In genomic region chr11:3231851-3232744, GRCh38 we compare ENCODE assay signal across 11 cellular contexts. TPM values are rescaled to one million over a fixed set of nuclear protein-coding genes. Genes with fewer than 3 reads are reported as not detected.
DNase-seq lines count a peak whose midpoint lies in the region; ATAC-seq and TF ChIP-seq lines count a peak whose summit lies in the region.
"Had no signal": no experiment of that assay in that cellular context is flagged by ENCODE, and none has a peak within 500 bp of the region (broad histone marks: within the 10 kb centered on the region; RNA-seq: fewer than 3 reads in every experiment).

A gene with protein sequence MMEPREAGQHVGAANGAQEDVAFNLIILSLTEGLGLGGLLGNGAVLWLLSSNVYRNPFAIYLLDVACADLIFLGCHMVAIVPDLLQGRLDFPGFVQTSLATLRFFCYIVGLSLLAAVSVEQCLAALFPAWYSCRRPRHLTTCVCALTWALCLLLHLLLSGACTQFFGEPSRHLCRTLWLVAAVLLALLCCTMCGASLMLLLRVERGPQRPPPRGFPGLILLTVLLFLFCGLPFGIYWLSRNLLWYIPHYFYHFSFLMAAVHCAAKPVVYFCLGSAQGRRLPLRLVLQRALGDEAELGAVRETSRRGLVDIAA (minus strand): TSS chr11:3232417. CDS start chr11:3228799, 3,618 bp downstream.

- H3K27me3 ChIP-seq in osteoblast (ENCODE audit: insufficient read depth, low read length) = peaks cover 38% of the 10 kb centered on the region

- no peak within 1 kb of the TSS for H3K4me3 ChIP-seq in osteoblast (ENCODE audit: insufficient read depth, low read length)

- H3K4me1 ChIP-seq in osteoblast (ENCODE audit: insufficient read depth, low read length) = no peaks in the 10 kb centered on the region

- no peaks in the 10 kb centered on the region for H4K20me1 ChIP-seq in osteoblast (ENCODE audit: insufficient read depth, low read length)

- no peak within 1 kb of the TSS for H3K27ac ChIP-seq in osteoblast (ENCODE audit: low read depth, low read length)
- H3K27ac ChIP-seq: esophagus muscularis mucosa had no signal

- no peak for TF ChIP-seq CTCF in osteoblast (IDR thresholded peaks at IDR 0.05; ENCODE audit: extremely low read depth, low read depth, low read length)

- H3K9me3 ChIP-seq in osteoblast (ENCODE audit: low read depth, low read length) = no peaks in the 10 kb centered on the region
- H3K9me3 ChIP-seq: esophagus muscularis mucosa had no signal

- peak within 1 kb of the TSS; percentile 62 for H2AFZ ChIP-seq in osteoblast (ENCODE audit: low read length)

- no peaks in the 10 kb centered on the region for H3K36me3 ChIP-seq in osteoblast (ENCODE audit: insufficient read depth, low read length)
- H3K36me3 ChIP-seq: esophagus muscularis mucosa had no signal

- peak; percentile 22 for ATAC-seq in esophagus mucosa
- no peak for ATAC-seq in HG03457 (IDR thresholded peaks at IDR 0.05; ENCODE audit: unreplicated experiment)
- no peak for ATAC-seq in GM21529 (IDR thresholded peaks at IDR 0.05; ENCODE audit: unreplicated experiment)
- no peak for ATAC-seq in HG02885 (IDR thresholded peaks at IDR 0.05; ENCODE audit: poor library complexity, unreplicated experiment)

- H3K4me2 ChIP-seq in osteoblast (ENCODE audit: insufficient read depth, low read length) = peak within 1 kb of the TSS; percentile 43

- H3K79me2 ChIP-seq in osteoblast (ENCODE audit: insufficient read depth, low read length) = no peaks in the 10 kb centered on the region

- DNase-seq in DMS 273 (lab: John Stamatoyannopoulos, UW; ENCODE audit: unreplicated experiment) (peak; percentile 93), NCI-H2029 (lab: John Stamatoyannopoulos, UW) (peak; percentile 58), osteoblast (ENCODE audit: insufficient read length, low spot score, missing footprints) (peak; percentile 86), ecto neural progenitor cell (ENCODE audit: low spot score) (no peak)
- DNase-seq: NCI-H2081 treated with DMSO at 0.1 percent for 48 hours, T1000 had no signal

RNA-seq across cellular contexts. Expression of the gene that starts here (rescaled TPM):
- total RNA-seq in esophagus mucosa (not detected), osteoblast (under 0.01 TPM in 1 of 2 replicates, not detected in the other)

Comparison
In these comparisons a context has a peak if more than half of its experiments do, and no peak if none do; other contexts are left out.
1. Peak in ATAC-seq in esophagus mucosa; RNA of the gene not detected or under 1 TPM.
2. Peak in DNase-seq and H3K4me2 ChIP-seq in osteoblast; RNA of the gene not detected or under 1 TPM.